23 cellular contexts compared by ENCODE assay signal in the genomic region with DNA sequence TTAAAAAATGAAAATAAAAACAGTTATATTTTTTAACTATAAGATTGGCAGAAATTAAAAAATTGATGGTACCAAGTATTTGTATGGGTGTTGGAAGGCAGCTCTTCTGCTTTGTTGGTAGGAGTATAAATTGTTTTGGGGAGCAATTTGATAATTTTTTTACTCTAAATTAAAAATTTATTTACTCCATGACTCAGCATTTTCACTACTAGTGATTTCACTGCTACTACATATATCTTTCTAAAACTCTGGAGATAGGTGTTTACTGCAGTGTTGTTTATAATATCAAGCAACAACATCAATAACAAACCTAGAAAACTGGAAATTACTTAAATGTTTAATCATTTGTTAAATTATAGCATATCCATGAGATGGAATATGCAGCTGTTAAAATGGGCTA. TPM values are rescaled to one million over a fixed set of nuclear protein-coding genes. Genes with fewer than 3 reads are reported as not detected.
DNase-seq lines count a peak whose midpoint lies in the region; ATAC-seq, FAIRE-seq and TF ChIP-seq lines count a peak whose summit lies in the region.
"Had no signal": no experiment of that assay in that cellular context is flagged by ENCODE, and none has a peak within 500 bp of the region (broad histone marks: within the 10 kb centered on the region; RNA-seq: fewer than 3 reads in every experiment).

No MANE protein-coding gene starts in this region.

- DNase-seq in IMR-90 (no peak), OCI-LY7 (ENCODE audit: low spot score) (no peak), A172 (ENCODE audit: low spot score) (no peak)
- DNase-seq: AML-193; CD4-positive, alpha-beta T cell; GF-D8; MM.1S; NCI-H2029; NCI-H446 treated with DMSO at 0.1 percent for 48 hours; NCI-H526 treated with DMSO at 0.1 percent for 48 hours; SHP77; T-helper 1 cell had no signal

- H3K36me3 ChIP-seq in IMR-90 (ENCODE audit: control insufficient read depth, insufficient read depth, low read length) (peaks cover 17% of the 10 kb centered on the region), iPS-18a (ENCODE audit: control insufficient read depth, low read depth, low read length) (peaks cover 3% of the 10 kb centered on the region), OCI-LY7 (ENCODE audit: insufficient read depth, low read length) (peaks cover 100% of the 10 kb centered on the region)

- peaks cover 46% of the 10 kb centered on the region for H3K79me2 ChIP-seq in OCI-LY7 (ENCODE audit: insufficient read depth, low read depth, low read length)

- no peak overlapping the region for H2BK20ac ChIP-seq in IMR-90 (ENCODE audit: low read depth, low read length)

- no peak overlapping the region for H3K56ac ChIP-seq in IMR-90 (ENCODE audit: extremely low read depth, insufficient read depth, low read length)

- POLR2A ChIA-PET in IMR-90 (lab: Charles Lee; ENCODE audit: unreplicated experiment) (no interaction called here), OCI-LY7 (lab: Charles Lee) (interaction anchor here (0.7 to 0.9 kb wide), 2 partner anchors 13 to 1533 kb away, joined by 3 to 5 read pairs; no protein-coding TSS in a partner anchor)

- no peak overlapping the region for H3K4ac ChIP-seq in IMR-90 (ENCODE audit: low read depth, low read length)

- no peak overlapping the region for H2AFZ ChIP-seq in IMR-90 (replicated peaks; ENCODE audit: low read length, poor library complexity)
- no peak overlapping the region for H2AFZ ChIP-seq in OCI-LY7 (ENCODE audit: low read length)
- H2AFZ ChIP-seq: GM23338 had no signal

- no peak overlapping the region for H4K8ac ChIP-seq in IMR-90 (ENCODE audit: low read depth in 2 of 2, low read length in 2 of 2)

- H4K91ac ChIP-seq in IMR-90 (ENCODE audit: insufficient read depth, low read depth, low read length): no peak overlapping the region

- in situ Hi-C loops in IMR-90 (cut with MboI; ENCODE audit: low sequenced_read_pairs): no loop called here

- H3K4me2 ChIP-seq in IMR-90 (ENCODE audit: low read depth, low read length): no peak overlapping the region
- H3K4me2 ChIP-seq in OCI-LY7 (ENCODE audit: low read length): no peak overlapping the region
- H3K4me2 ChIP-seq: BLaER1 treated with 17β-estradiol and CSF1 and Interleukin-3, amounts not matched to agents 10 nM and 100 nM; GM23338; KMS-11 had no signal

- dilution Hi-C loops in IMR-90 (cut with HindIII; ENCODE audit: low sequenced_read_pairs, unreplicated experiment): no loop called here

- CTCF ChIA-PET in IMR-90 (lab: Yijun Ruan, JAX): interaction anchor here (0.6 kb wide), 1 partner anchor 13 kb away, joined by 4 read pairs; no protein-coding TSS in a partner anchor
- CTCF ChIA-PET in OCI-LY7 (lab: Charles Lee; ENCODE audit: unreplicated experiment): no interaction called here

- peak overlapping the region; percentile 13 for H2BK5ac ChIP-seq in IMR-90 (ENCODE audit: low read depth, low read length, poor library complexity, severe bottlenecking)

- H3K23ac ChIP-seq in IMR-90 (ENCODE audit: low read depth, low read length): no peak overlapping the region

- peaks cover 7% of the 10 kb centered on the region for H3K9me3 ChIP-seq in IMR-90 (ENCODE audit: control insufficient read depth, insufficient read depth, low read length)
- no peaks in the 10 kb centered on the region for H3K9me3 ChIP-seq in iPS-18a (ENCODE audit: control insufficient read depth, low read depth, low read length)
- peaks cover 30% of the 10 kb centered on the region for H3K9me3 ChIP-seq in OCI-LY7 (ENCODE audit: low read length)
- H3K9me3 ChIP-seq: HAP-1 had no signal

- BruUV-seq in IMR-90 (replicated peaks; lab: Mats Ljungman, UMichigan) (no TSS peak), OCI-LY7 (replicated peaks; lab: Mats Ljungman, UMichigan) (no TSS peak)

- H3K9ac ChIP-seq in IMR-90 (ENCODE audit: low read depth, low read length): no peak overlapping the region
- peak overlapping the region; percentile 37 for H3K9ac ChIP-seq in iPS-18a (ENCODE audit: low read length)
- H3K9ac ChIP-seq: BLaER1 treated with 17β-estradiol and CSF1 and Interleukin-3, amounts not matched to agents 10 nM and 100 nM; KMS-11 had no signal

- ATAC-seq in IMR-90 (ENCODE audit: low read depth): no peak
- ATAC-seq: GM23338, Panc1 had no signal

- no peak for TF ChIP-seq RAD21 in IMR-90 (IDR thresholded peaks at IDR 0.05; ENCODE audit: low read length)

- no peak for TF ChIP-seq CTCF in IMR-90 (conservative IDR thresholded peaks at IDR 0.05; ENCODE audit: low read depth, low read length)
- TF ChIP-seq CTCF in OCI-LY7 (conservative IDR thresholded peaks at IDR 0.05; ENCODE audit: low read length): no peak

- H3K9me1 ChIP-seq in IMR-90 (ENCODE audit: insufficient read depth, low read length): no peaks in the 10 kb centered on the region

- H3K4me1 ChIP-seq in IMR-90 (ENCODE audit: control insufficient read depth, insufficient read depth, low read length): peaks cover 2% of the 10 kb centered on the region
- H3K4me1 ChIP-seq in iPS-18a (ENCODE audit: control insufficient read depth, low read depth, low read length): peaks cover 24% of the 10 kb centered on the region
- H3K4me1 ChIP-seq in OCI-LY7 (ENCODE audit: insufficient read depth, low read length, poor library complexity, severe bottlenecking): no peaks in the 10 kb centered on the region
- H3K4me1 ChIP-seq: BLaER1 treated with 17β-estradiol and CSF1 and Interleukin-3, amounts not matched to agents 10 nM and 100 nM; HAP-1 had no signal

- H4K5ac ChIP-seq in IMR-90 (ENCODE audit: low read depth, low read length): no peak overlapping the region

- no peak overlapping the region for H2BK120ac ChIP-seq in IMR-90 (ENCODE audit: low read depth, low read length)

- FAIRE-seq in G401.6 (lab: Jason Lieb, UNC): peak; percentile 39
- FAIRE-seq: D721Med, GM12891 had no signal

- no peak for TF ChIP-seq POLR2A in IMR-90 (IDR thresholded peaks at IDR 0.05; ENCODE audit: low read depth, low read length)

- intact Hi-C loops in IMR-90 (cut with micrococcal nuclease) (no loop called here), OCI-LY7 (cut with micrococcal nuclease; ENCODE audit: unreplicated experiment) (no loop called here)

- H3K9me2 ChIP-seq in OCI-LY7 (ENCODE audit: insufficient read depth, low read length): no peaks in the 10 kb centered on the region

- H3K27ac ChIP-seq in IMR-90 (ENCODE audit: insufficient read depth, low read length) (no peak overlapping the region), iPS-18a (ENCODE audit: low read length) (no peak overlapping the region), OCI-LY7 (ENCODE audit: low read depth, low read length, poor library complexity, severe bottlenecking) (no peak overlapping the region)
- H3K27ac ChIP-seq: BLaER1 treated with 17β-estradiol and CSF1 and Interleukin-3, amounts not matched to agents 10 nM and 100 nM; HL-60; KMS-11; RWPE1 had no signal

- H3K27me3 ChIP-seq in IMR-90 (ENCODE audit: control insufficient read depth, insufficient read depth, low read length): no peaks in the 10 kb centered on the region
- peaks cover 15% of the 10 kb centered on the region for H3K27me3 ChIP-seq in iPS-18a (ENCODE audit: control insufficient read depth, insufficient read depth, low read length)
- H3K27me3 ChIP-seq: BLaER1 treated with 17β-estradiol and CSF1 and Interleukin-3, amounts not matched to agents 10 nM and 100 nM had no signal

- no peak overlapping the region for H2AK9ac ChIP-seq in IMR-90 (replicated peaks; ENCODE audit: low read depth, low read length, poor library complexity)

- H3K4me3 ChIP-seq in IMR-90 (ENCODE audit: insufficient read depth, low read depth, low read length) (no peak overlapping the region), iPS-18a (ENCODE audit: low read length) (peak overlapping the region; percentile 25), OCI-LY7 (ENCODE audit: low read depth, low read length, poor library complexity, severe bottlenecking) (no peak overlapping the region)
- H3K4me3 ChIP-seq: GM23338, HAP-1 had no signal

- H2BK15ac ChIP-seq in IMR-90 (ENCODE audit: low read depth, low read length): no peak overlapping the region

- no peak overlapping the region for H2AK5ac ChIP-seq in IMR-90 (ENCODE audit: low read depth, low read length)

- H4K20me1 ChIP-seq in IMR-90 (ENCODE audit: insufficient read depth, low read length): no peaks in the 10 kb centered on the region; the same call in 1 of the 2 replicates
- no peaks in the 10 kb centered on the region for H4K20me1 ChIP-seq in OCI-LY7 (ENCODE audit: insufficient read depth, low read length)
- H4K20me1 ChIP-seq: BLaER1 treated with 17β-estradiol and CSF1 and Interleukin-3, amounts not matched to agents 10 nM and 100 nM had no signal

- no peak overlapping the region for H3K18ac ChIP-seq in IMR-90 (ENCODE audit: low read depth, low read length)

- no peak overlapping the region for H3K14ac ChIP-seq in IMR-90 (replicated peaks; ENCODE audit: low read depth, low read length)

- peaks cover 6 to 8% of the 10 kb centered on the region in 2 experiments; a peak in 3 of 4 replicates for H3K79me1 ChIP-seq in IMR-90 (ENCODE audit: low read depth in 1 of 2, low read length in 2 of 2)

TF ChIP-seq in IMR-90, 13 proteins besides CTCF, POLR2A, EP300 and RAD21:
- TF ChIP-seq NFE2L2 (IDR thresholded peaks at IDR 0.05; ENCODE audit: low read depth, low read length): peak; percentile 95
- no peak for TF ChIP-seq MXI1 (IDR thresholded peaks at IDR 0.05; ENCODE audit: borderline replicate concordance, low read depth, low read length)
- TF ChIP-seq MAFK (IDR thresholded peaks at IDR 0.05; ENCODE audit: low read depth, low read length): peak; percentile 85

RNA-seq across cellular contexts. Expression of a gene that starts 18.3 kb away (rescaled TPM):
- total RNA-seq in IMR-90 (2012; rRNA removed) (13.4 and 22.5 TPM in 2 replicates), OCI-LY7 (2022) (59.6 and 60.1 TPM in 2 replicates)
- polyA plus RNA-seq in IMR-90 (2012; rRNA removed): 4.5 and 6.5 TPM in 2 replicates
- 0.78 and 0.80 TPM in 2 replicates for polyA plus RNA-seq in IMR-90 (2012; cell fraction: cytosol; rRNA removed)
- 4.5 and 21.9 TPM in 2 replicates for polyA plus RNA-seq in IMR-90 (2012; cell fraction: nucleus; rRNA removed; ENCODE audit: low replicate concordance)
- total RNA-seq in OCI-LY7 (2014; rRNA removed; shearing (Covaris generic)): 30.6 and 40.3 TPM in 2 replicates
- 14.8 and 18.0 TPM in 2 replicates for total RNA-seq in A172 (2014; rRNA removed; shearing (Covaris generic))

RNA-seq across cellular contexts. Expression of a gene that starts 43.5 kb away (rescaled TPM):
- total RNA-seq in IMR-90 (2012; rRNA removed) (17.8 and 20.6 TPM in 2 replicates), OCI-LY7 (2022) (0.04 and 0.25 TPM in 2 replicates)
- polyA plus RNA-seq in IMR-90 (2012; rRNA removed): 5.0 and 6.5 TPM in 2 replicates
- 2.7 and 4.8 TPM in 2 replicates for polyA plus RNA-seq in IMR-90 (2012; cell fraction: cytosol; rRNA removed)
- 7.1 and 14.3 TPM in 2 replicates for polyA plus RNA-seq in IMR-90 (2012; cell fraction: nucleus; rRNA removed; ENCODE audit: low replicate concordance)
- total RNA-seq in OCI-LY7 (2014; rRNA removed; shearing (Covaris generic)): 0.18 TPM in 1 of 2 replicates, not detected in the other
- 1.8 and 2.4 TPM in 2 replicates for total RNA-seq in A172 (2014; rRNA removed; shearing (Covaris generic))
